In the genomic region with DNA sequence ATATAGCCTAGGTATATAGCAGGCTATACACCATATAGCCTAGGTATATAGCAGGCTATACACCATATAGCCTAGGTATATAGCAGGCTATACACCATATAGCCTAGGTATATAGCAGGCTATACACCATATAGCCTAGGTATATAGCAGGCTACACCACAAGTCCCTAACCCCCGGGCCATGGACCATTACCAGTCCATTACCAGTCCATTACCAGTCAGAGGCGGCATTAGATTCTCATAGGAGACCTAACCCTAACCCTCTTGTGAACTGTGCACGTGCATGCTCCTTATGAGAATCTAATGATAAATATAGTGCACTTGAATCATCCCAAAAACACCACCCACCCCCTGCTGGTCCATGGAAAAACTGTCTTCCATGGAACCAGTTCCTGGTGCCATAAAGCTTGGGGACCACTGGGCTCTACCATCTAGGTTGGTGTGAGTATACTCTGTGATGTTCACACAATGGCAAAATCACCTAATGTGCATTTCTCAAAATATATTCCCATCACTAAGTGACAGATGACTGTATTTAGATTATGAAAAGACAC, we compare ENCODE assay signal across 2 cellular contexts.
TF ChIP-seq lines count a peak whose summit lies in the region.

No MANE protein-coding gene starts in this region.

TF ChIP-seq in SK-N-SH, 30 proteins besides CTCF, POLR2A, EP300 and RAD21 (continued from another document):
- no peak for TF ChIP-seq IRF3 (IDR thresholded peaks at IDR 0.05; ENCODE audit: low read depth, low read length)
- TF ChIP-seq SIN3A (IDR thresholded peaks at IDR 0.05; ENCODE audit: borderline replicate concordance, low read depth, low read length), result no peak
- no peak for TF ChIP-seq TEAD4 (IDR thresholded peaks at IDR 0.05; ENCODE audit: borderline replicate concordance, insufficient read depth)
- TF ChIP-seq POLR2AphosphoS5 (IDR thresholded peaks at IDR 0.05; ENCODE audit: low read depth, low read length), result no peak
- no peak for TF ChIP-seq CHD2 (IDR thresholded peaks at IDR 0.05; ENCODE audit: low read length, partially characterized antibody)
- TF ChIP-seq TAF1 (IDR thresholded peaks at IDR 0.05; ENCODE audit: borderline replicate concordance, low read depth, low read length), result no peak
- TF ChIP-seq MXI1 (IDR thresholded peaks at IDR 0.05; ENCODE audit: low read depth, low read length), result no peak
- TF ChIP-seq USF2 (IDR thresholded peaks at IDR 0.05; ENCODE audit: borderline replicate concordance, low read depth, low read length), result no peak
- no peak for TF ChIP-seq EZH2phosphoT487 (IDR thresholded peaks at IDR 0.05; ENCODE audit: borderline replicate concordance, low read depth)
- TF ChIP-seq GABPA (IDR thresholded peaks at IDR 0.05; ENCODE audit: low read depth), result no peak

TF ChIP-seq in SK-N-SH treated with all-trans-retinoic acid at 6 μM for 48 hours, 23 proteins besides CTCF, POLR2A, EP300 and RAD21 (continued from another document):
- TF ChIP-seq CSRNP3 (CRISPR knock-in tag; IDR thresholded peaks at IDR 0.05) (no peak), TOX (CRISPR knock-in tag; IDR thresholded peaks at IDR 0.05; ENCODE audit: borderline replicate concordance) (no peak)
